ENCODE assay signal across 8 cellular contexts in the genomic region with DNA sequence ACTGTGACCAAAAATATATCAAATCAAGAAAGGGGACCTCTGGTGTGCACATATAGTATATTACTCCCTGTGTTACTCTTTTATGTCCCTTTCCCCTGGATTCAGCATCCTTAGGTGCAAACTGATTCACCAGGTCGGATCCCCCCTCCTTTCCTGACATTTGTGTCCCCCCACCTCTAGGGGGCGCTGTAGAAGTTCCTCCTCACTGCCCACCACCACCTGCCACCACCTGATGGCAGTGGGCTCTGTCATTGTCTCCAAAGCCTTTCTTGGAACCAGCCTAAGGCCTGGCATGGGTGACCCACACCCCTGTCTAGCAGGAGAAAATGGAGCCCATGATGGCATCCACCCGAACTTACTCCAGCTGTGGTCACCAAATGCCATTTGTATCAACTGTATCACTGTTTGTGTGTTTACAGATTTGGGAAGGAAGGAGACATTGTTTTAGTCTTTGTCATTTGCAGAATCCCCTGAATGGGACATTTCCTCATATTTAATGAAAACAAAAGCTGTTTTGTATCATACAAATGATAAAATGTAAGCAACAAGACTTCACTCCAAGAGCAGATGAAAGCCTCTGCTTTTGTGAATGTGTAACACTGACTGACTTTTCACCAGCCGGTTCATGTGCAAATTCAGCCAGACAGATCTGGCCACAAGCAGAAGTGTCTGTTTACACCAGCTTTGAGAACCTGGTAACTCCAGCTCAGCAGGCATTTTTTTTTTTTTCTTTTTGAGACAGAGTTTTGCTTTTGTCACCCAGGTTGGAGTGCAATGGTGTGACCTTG.
DNase-seq lines count a peak whose midpoint lies in the region; ATAC-seq and TF ChIP-seq lines count a peak whose summit lies in the region.

No MANE protein-coding gene starts in this region.

- CTCF ChIA-PET in CD4-positive, alpha-beta T cell (lab: Charles Lee): interaction anchor here (1.5 kb wide), 1 partner anchor 159 kb away, joined by 4 read pairs; no protein-coding TSS in a partner anchor

- H3K4me1 Mint-ChIP-seq in CD4-positive, alpha-beta T cell (ENCODE audit: low read depth): no peaks in the 10 kb centered on the region

- peak in 8 of 10 experiments; percentile 4 to 27 (median 12) for DNase-seq in CD4-positive, alpha-beta T cell
- DNase-seq in HUDEP-2 (lab: John Stamatoyannopoulos, UW; ENCODE audit: unreplicated experiment in 76 of 76) (peak in 55 of 76 experiments; percentile 10 to 77 (median 42)), glomerular visceral epithelial cell (ENCODE audit: extremely low spot score) (peak; percentile 24), NCI-H2081 treated with DMSO at 0.1 percent for 48 hours (lab: John Stamatoyannopoulos, UW) (no peak)
- DNase-seq in activated CD8-positive, alpha-beta memory T cell treated with anti-CD3 and anti-CD28 coated beads for 24 hours: peak; percentile 64
- peak; percentile 23 to 39 for DNase-seq in stimulated activated CD4-positive, alpha-beta T cell treated with anti-CD3 and anti-CD28 coated beads, Interleukin-4, amount 100 ng/mL, for 48 hours (ENCODE audit: low read depth in 2 of 2)

- H3K27me3 Mint-ChIP-seq in CD4-positive, alpha-beta T cell: no peaks in the 10 kb centered on the region

- no peaks in the 10 kb centered on the region for H3K9me3 ChIP-seq in CD4-positive, alpha-beta T cell (ENCODE audit: control insufficient read depth, low read length)

- intact Hi-C loops in CD4-positive, alpha-beta T cell (cut with DNase I, micrococcal nuclease): loop anchor here in 1 of 2 experiments (10.0 kb wide), 1 partner anchor 160 kb away; no protein-coding TSS in a partner anchor

- TF ChIP-seq CTCF in CD4-positive, alpha-beta T cell (IDR thresholded peaks at IDR 0.05): peak; percentile 57

- H3K9me3 Mint-ChIP-seq in CD4-positive, alpha-beta T cell: no peaks in the 10 kb centered on the region

- H3K27ac ChIP-seq in CD4-positive, alpha-beta T cell (ENCODE audit: low read depth, low read length): no peak overlapping the region

- H3K27me3 ChIP-seq in CD4-positive, alpha-beta T cell (ENCODE audit: control insufficient read depth, insufficient read depth, low read length): no peaks in the 10 kb centered on the region

- H3K27ac Mint-ChIP-seq in CD4-positive, alpha-beta T cell: no peak overlapping the region

- peak; percentile 57 for ATAC-seq in CD4-positive, alpha-beta T cell (ENCODE audit: poor library complexity)
- ATAC-seq in GM18868 (IDR thresholded peaks at IDR 0.05; ENCODE audit: unreplicated experiment): no peak
- ATAC-seq in HG02571 (IDR thresholded peaks at IDR 0.05; ENCODE audit: unreplicated experiment): no peak

- POLR2A ChIA-PET in CD4-positive, alpha-beta T cell (lab: Charles Lee): no interaction called here

- no peaks in the 10 kb centered on the region for H3K36me3 Mint-ChIP-seq in CD4-positive, alpha-beta T cell (ENCODE audit: low read depth)

- no peak overlapping the region for H3K4me3 Mint-ChIP-seq in CD4-positive, alpha-beta T cell
